In genomic region chr1:221897312-221897711, GRCh38 we compare ENCODE assay signal across 18 cellular contexts.
DNase-seq lines count a peak whose midpoint lies in the region; ATAC-seq and TF ChIP-seq lines count a peak whose summit lies in the region.
"Had no signal": no experiment of that assay in that cellular context is flagged by ENCODE, and none has a peak within 500 bp of the region (broad histone marks: within the 10 kb centered on the region; RNA-seq: fewer than 3 reads in every experiment).

No MANE protein-coding gene starts in this region.

- H3K4me3 Mint-ChIP-seq in effector memory CD8-positive, alpha-beta T cell: no peak overlapping the region
- H3K4me3 Mint-ChIP-seq: activated T-cell treated with anti-CD3 and anti-CD28 coated beads, Interleukin-2, amount 50 U/mL, for 72 hours; CD14-positive monocyte; naive B cell; T-cell had no signal

- H3K27ac Mint-ChIP-seq in effector memory CD8-positive, alpha-beta T cell: peak overlapping the region in 1 of 2 donors; percentile 29
- H3K27ac Mint-ChIP-seq: activated T-cell treated with anti-CD3 and anti-CD28 coated beads, Interleukin-2, amount 50 U/mL, for 72 hours; T-cell had no signal

- no peaks in the 10 kb centered on the region for H3K9me3 Mint-ChIP-seq in effector memory CD8-positive, alpha-beta T cell
- H3K9me3 Mint-ChIP-seq: activated T-cell treated with anti-CD3 and anti-CD28 coated beads, Interleukin-2, amount 50 U/mL, for 72 hours; T-cell had no signal

- TF ChIP-seq CTCF in foreskin fibroblast (IDR thresholded peaks at IDR 0.05; ENCODE audit: low read depth, low read length): no peak

- H3K4me3 ChIP-seq in foreskin fibroblast (ENCODE audit: low read depth in 1 of 2, low read length in 2 of 2): no peak overlapping the region
- H3K4me3 ChIP-seq: prostate gland had no signal

- H3K27me3 Mint-ChIP-seq in effector memory CD8-positive, alpha-beta T cell: no peaks in the 10 kb centered on the region
- H3K27me3 Mint-ChIP-seq: naive B cell, T-cell had no signal

- no peak for ATAC-seq in effector memory CD8-positive, alpha-beta T cell (replicated peaks)
- ATAC-seq in GM19351 (IDR thresholded peaks at IDR 0.05; ENCODE audit: unreplicated experiment): no peak
- ATAC-seq: activated T-cell treated with anti-CD3 and anti-CD28 coated beads, Interleukin-2, amount 50 U/mL, for 72 hours; T-cell had no signal

- DNase-seq in A172 (ENCODE audit: low spot score): peak; percentile 64
- peak; percentile 54 for DNase-seq in ELR (ENCODE audit: low read depth)
- peak; percentile 45 for DNase-seq in SK-N-DZ (ENCODE audit: low spot score)
- DNase-seq in foreskin fibroblast: peak; percentile 80 to 87
- no peak for DNase-seq in effector memory CD8-positive, alpha-beta T cell
- no peak for DNase-seq in T1000 (lab: John Stamatoyannopoulos, UW)
- DNase-seq in stimulated activated naive CD4-positive, alpha-beta T cell treated with Interleukin-2 at 50 U/mL for 16 hours (lab: John Stamatoyannopoulos, UW): no peak
- DNase-seq: activated CD4-positive, alpha-beta T cell treated with anti-CD3 and anti-CD28 coated beads, Interleukin-2, amount 50 U/mL, for 1 hour; activated T-cell treated with anti-CD3 and anti-CD28 coated beads, Interleukin-2, amount 50 U/mL, for 72 hours; aorta; glutamatergic neuron; left cardiac atrium; naive B cell; stimulated activated CD4-positive, alpha-beta T cell treated with anti-CD3 and anti-CD28 coated beads, Interleukin-1b, Interleukin-23, amount 100 ng/mL, for 48 hours; T-cell had no signal

- H3K4me1 Mint-ChIP-seq in effector memory CD8-positive, alpha-beta T cell (ENCODE audit: low read depth in 2 of 2): no peaks in the 10 kb centered on the region
- H3K4me1 Mint-ChIP-seq: CD14-positive monocyte, naive B cell, T-cell had no signal

- peaks cover 3% of the 10 kb centered on the region for H3K36me3 Mint-ChIP-seq in effector memory CD8-positive, alpha-beta T cell (ENCODE audit: insufficient read depth)
- H3K36me3 Mint-ChIP-seq: naive B cell, T-cell had no signal

Comparison
In these comparisons a context has a peak if more than half of its experiments do, and no peak if none do; other contexts are left out.
1. DNase-seq: peak in A172 (single experiment), ELR (single experiment), SK-N-DZ (single experiment) and foreskin fibroblast (2 of 2); none in effector memory CD8-positive, alpha-beta T cell (0 of 3), T1000 (single experiment) and stimulated activated naive CD4-positive, alpha-beta T cell treated with Interleukin-2 at 50 U/mL for 16 hours (single experiment).